In the genomic region with DNA sequence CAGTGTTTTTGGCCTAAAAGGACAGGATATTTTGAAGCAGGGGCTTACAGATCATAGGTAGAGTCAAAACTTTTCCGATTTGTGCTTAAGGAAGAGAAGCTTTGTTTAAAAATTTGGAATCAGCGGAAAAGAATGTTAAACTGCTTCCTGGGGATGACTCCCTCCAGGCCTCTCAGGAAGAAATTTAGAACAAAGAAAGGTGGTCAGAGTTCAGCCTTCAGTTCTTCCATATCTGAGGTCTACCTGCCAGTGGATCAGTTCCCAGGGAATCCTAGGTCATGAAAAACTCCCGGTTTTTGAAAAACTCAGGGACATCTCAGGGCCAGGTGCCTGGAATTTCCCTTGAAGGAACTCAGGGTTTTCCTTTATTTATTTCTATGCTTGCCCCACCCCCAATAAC, we compare ENCODE assay signal across 1 cellular context.
A peak's percentile ranks its signal among the peaks of the same experiment; 100 is the strongest.
TF ChIP-seq lines count a peak whose summit lies in the region.

No MANE protein-coding gene starts in this region.

TF ChIP-seq in H1, 55 proteins besides CTCF, POLR2A, EP300 and RAD21:
- no peak for TF ChIP-seq NRF1 (IDR thresholded peaks at IDR 0.05; ENCODE audit: low read depth, low read length)
- TF ChIP-seq CREB1 (IDR thresholded peaks at IDR 0.05): no peak
- no peak for TF ChIP-seq KDM4A (IDR thresholded peaks at IDR 0.05; ENCODE audit: low read depth, low read length, severe bottlenecking)
- TF ChIP-seq EGR1 (IDR thresholded peaks at IDR 0.05; ENCODE audit: borderline replicate concordance, low read depth, low read length): no peak
- no peak for TF ChIP-seq KDM1A (IDR thresholded peaks at IDR 0.05; ENCODE audit: borderline replicate concordance, low read length)
- TF ChIP-seq TAF7 (optimal IDR thresholded peaks at IDR 0.05; ENCODE audit: borderline replicate concordance, low read depth, low read length): no peak
- peak; percentile 27 for TF ChIP-seq ASH2L (IDR thresholded peaks at IDR 0.05; ENCODE audit: low read length)
